ENCODE assay signal across 1 cellular context in genomic region chr10:91887075-91887899, GRCh38.
TF ChIP-seq lines count a peak whose summit lies in the region.

No MANE protein-coding gene starts in this region.

TF ChIP-seq in HEK293, 187 proteins besides CTCF, POLR2A, EP300 and RAD21 (continued from another document and continues in another):
- TF ChIP-seq, protein P1, sequence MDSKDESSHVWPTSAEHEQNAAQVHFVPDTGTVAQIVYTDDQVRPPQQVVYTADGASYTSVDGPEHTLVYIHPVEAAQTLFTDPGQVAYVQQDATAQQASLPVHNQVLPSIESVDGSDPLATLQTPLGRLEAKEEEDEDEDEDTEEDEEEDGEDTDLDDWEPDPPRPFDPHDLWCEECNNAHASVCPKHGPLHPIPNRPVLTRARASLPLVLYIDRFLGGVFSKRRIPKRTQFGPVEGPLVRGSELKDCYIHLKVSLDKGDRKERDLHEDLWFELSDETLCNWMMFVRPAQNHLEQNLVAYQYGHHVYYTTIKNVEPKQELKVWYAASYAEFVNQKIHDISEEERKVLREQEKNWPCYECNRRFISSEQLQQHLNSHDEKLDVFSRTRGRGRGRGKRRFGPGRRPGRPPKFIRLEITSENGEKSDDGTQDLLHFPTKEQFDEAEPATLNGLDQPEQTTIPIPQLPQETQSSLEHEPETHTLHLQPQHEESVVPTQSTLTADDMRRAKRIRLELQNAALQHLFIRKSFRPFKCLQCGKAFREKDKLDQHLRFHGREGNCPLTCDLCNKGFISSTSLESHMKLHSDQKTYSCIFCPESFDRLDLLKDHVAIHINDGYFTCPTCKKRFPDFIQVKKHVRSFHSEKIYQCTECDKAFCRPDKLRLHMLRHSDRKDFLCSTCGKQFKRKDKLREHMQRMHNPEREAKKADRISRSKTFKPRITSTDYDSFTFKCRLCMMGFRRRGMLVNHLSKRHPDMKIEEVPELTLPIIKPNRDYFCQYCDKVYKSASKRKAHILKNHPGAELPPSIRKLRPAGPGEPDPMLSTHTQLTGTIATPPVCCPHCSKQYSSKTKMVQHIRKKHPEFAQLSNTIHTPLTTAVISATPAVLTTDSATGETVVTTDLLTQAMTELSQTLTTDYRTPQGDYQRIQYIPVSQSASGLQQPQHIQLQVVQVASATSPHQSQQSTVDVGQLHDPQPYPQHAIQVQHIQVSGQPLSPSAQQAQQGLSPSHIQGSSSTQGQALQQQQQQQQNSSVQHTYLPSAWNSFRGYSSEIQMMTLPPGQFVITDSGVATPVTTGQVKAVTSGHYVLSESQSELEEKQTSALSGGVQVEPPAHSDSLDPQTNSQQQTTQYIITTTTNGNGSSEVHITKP (tag by site-specific recombination; IDR thresholded peaks at IDR 0.05), result peak; percentile 81
- TF ChIP-seq ZNF426 (tag by site-specific recombination; IDR thresholded peaks at IDR 0.05) (no peak), ZIC2 (tag by site-specific recombination; IDR thresholded peaks at IDR 0.05) (peak; percentile 59), ZSCAN16 (tag by site-specific recombination; IDR thresholded peaks at IDR 0.05) (peak; percentile 60; the same call in 1 of the 2 replicates), ZNF155 (tag by site-specific recombination; IDR thresholded peaks at IDR 0.05) (no peak), ZNF362 (tag by site-specific recombination; IDR thresholded peaks at IDR 0.05) (no peak), ZNF501 (tag by site-specific recombination; IDR thresholded peaks at IDR 0.05) (peak; percentile 83; the same call in 1 of the 2 replicates), ZNF600 (tag by site-specific recombination; IDR thresholded peaks at IDR 0.05) (peak; percentile 45; the same call in 1 of the 2 replicates), KLF17 (tag by site-specific recombination; IDR thresholded peaks at IDR 0.05) (0 out of 2 replicates have a peak, but pooled peaks have one; percentile 57), SP7 (tag by site-specific recombination; IDR thresholded peaks at IDR 0.05) (peak; percentile 58; the same call in 1 of the 2 replicates), PRDM4 (tag by site-specific recombination; IDR thresholded peaks at IDR 0.05) (no peak), ZFHX2 (tag by site-specific recombination; conservative IDR thresholded peaks at IDR 0.05) (peak; percentile 93), ZNF692 (tag by site-specific recombination; IDR thresholded peaks at IDR 0.05) (peak; percentile 84; the same call in 1 of the 2 replicates), ZNF221 (tag by site-specific recombination; IDR thresholded peaks at IDR 0.05; ENCODE audit: borderline replicate concordance) (no peak), MYNN (tag by site-specific recombination; IDR thresholded peaks at IDR 0.05; ENCODE audit: borderline replicate concordance) (no peak), FEZF1 (tag by site-specific recombination; IDR thresholded peaks at IDR 0.05) (peak; percentile 44), ZNF266 (tag by site-specific recombination; IDR thresholded peaks at IDR 0.05; ENCODE audit: low read depth) (no peak), YY2 (tag by site-specific recombination; IDR thresholded peaks at IDR 0.05) (no peak), ZEB2 (tag by site-specific recombination; IDR thresholded peaks at IDR 0.05) (peak; percentile 94), ZSCAN18 (tag by site-specific recombination; IDR thresholded peaks at IDR 0.05) (no peak), PRDM6 (tag by site-specific recombination; IDR thresholded peaks at IDR 0.05) (peak; percentile 52), ZSCAN4 (tag by site-specific recombination; IDR thresholded peaks at IDR 0.05) (0 out of 2 replicates have a peak, but pooled peaks have one; percentile 13), KLF8 (tag by site-specific recombination; IDR thresholded peaks at IDR 0.05) (peak; percentile 64; the same call in 1 of the 2 replicates), ZNF473 (tag by site-specific recombination; IDR thresholded peaks at IDR 0.05) (no peak), ZNF423 (tag by site-specific recombination; IDR thresholded peaks at IDR 0.05) (peak; percentile 46; the same call in 1 of the 2 replicates)
- TF ChIP-seq, protein P2, sequence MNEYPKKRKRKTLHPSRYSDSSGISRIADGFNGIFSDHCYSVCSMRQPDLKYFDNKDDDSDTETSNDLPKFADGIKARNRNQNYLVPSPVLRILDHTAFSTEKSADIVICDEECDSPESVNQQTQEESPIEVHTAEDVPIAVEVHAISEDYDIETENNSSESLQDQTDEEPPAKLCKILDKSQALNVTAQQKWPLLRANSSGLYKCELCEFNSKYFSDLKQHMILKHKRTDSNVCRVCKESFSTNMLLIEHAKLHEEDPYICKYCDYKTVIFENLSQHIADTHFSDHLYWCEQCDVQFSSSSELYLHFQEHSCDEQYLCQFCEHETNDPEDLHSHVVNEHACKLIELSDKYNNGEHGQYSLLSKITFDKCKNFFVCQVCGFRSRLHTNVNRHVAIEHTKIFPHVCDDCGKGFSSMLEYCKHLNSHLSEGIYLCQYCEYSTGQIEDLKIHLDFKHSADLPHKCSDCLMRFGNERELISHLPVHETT (tag by site-specific recombination; IDR thresholded peaks at IDR 0.05), result no peak
- TF ChIP-seq, protein P3, sequence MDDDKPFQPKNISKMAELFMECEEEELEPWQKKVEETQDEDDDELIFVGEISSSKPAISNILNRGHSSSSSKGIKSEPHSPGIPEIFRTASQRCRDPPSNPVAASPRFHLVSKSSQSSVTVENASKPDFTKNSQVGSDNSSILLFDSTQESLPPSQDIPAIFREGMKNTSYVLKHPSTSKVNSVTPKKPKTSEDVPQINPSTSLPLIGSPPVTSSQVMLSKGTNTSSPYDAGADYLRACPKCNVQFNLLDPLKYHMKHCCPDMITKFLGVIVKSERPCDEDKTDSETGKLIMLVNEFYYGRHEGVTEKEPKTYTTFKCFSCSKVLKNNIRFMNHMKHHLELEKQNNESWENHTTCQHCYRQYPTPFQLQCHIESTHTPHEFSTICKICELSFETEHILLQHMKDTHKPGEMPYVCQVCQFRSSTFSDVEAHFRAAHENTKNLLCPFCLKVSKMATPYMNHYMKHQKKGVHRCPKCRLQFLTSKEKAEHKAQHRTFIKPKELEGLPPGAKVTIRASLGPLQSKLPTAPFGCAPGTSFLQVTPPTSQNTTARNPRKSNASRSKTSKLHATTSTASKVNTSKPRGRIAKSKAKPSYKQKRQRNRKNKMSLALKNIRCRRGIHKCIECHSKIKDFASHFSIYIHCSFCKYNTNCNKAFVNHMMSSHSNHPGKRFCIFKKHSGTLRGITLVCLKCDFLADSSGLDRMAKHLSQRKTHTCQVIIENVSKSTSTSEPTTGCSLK (tag by site-specific recombination; IDR thresholded peaks at IDR 0.05), result no peak
- TF ChIP-seq, protein P4, sequence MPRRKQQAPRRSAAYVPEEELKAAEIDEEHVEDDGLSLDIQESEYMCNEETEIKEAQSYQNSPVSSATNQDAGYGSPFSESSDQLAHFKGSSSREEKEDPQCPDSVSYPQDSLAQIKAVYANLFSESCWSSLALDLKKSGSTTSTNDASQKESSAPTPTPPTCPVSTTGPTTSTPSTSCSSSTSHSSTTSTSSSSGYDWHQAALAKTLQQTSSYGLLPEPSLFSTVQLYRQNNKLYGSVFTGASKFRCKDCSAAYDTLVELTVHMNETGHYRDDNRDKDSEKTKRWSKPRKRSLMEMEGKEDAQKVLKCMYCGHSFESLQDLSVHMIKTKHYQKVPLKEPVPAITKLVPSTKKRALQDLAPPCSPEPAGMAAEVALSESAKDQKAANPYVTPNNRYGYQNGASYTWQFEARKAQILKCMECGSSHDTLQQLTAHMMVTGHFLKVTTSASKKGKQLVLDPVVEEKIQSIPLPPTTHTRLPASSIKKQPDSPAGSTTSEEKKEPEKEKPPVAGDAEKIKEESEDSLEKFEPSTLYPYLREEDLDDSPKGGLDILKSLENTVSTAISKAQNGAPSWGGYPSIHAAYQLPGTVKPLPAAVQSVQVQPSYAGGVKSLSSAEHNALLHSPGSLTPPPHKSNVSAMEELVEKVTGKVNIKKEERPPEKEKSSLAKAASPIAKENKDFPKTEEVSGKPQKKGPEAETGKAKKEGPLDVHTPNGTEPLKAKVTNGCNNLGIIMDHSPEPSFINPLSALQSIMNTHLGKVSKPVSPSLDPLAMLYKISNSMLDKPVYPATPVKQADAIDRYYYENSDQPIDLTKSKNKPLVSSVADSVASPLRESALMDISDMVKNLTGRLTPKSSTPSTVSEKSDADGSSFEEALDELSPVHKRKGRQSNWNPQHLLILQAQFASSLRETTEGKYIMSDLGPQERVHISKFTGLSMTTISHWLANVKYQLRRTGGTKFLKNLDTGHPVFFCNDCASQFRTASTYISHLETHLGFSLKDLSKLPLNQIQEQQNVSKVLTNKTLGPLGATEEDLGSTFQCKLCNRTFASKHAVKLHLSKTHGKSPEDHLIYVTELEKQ (tag by site-specific recombination; IDR thresholded peaks at IDR 0.05; ENCODE audit: borderline replicate concordance), result peak; percentile 46; the same call in 1 of the 2 replicates
- TF ChIP-seq, protein P5, sequence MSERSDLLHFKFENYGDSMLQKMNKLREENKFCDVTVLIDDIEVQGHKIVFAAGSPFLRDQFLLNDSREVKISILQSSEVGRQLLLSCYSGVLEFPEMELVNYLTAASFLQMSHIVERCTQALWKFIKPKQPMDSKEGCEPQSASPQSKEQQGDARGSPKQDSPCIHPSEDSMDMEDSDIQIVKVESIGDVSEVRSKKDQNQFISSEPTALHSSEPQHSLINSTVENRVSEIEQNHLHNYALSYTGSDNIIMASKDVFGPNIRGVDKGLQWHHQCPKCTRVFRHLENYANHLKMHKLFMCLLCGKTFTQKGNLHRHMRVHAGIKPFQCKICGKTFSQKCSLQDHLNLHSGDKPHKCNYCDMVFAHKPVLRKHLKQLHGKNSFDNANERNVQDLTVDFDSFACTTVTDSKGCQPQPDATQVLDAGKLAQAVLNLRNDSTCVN (tag by site-specific recombination; optimal IDR thresholded peaks at IDR 0.05), result peak; percentile 91
